ENCODE assay signal across 8 cellular contexts in the genomic region with DNA sequence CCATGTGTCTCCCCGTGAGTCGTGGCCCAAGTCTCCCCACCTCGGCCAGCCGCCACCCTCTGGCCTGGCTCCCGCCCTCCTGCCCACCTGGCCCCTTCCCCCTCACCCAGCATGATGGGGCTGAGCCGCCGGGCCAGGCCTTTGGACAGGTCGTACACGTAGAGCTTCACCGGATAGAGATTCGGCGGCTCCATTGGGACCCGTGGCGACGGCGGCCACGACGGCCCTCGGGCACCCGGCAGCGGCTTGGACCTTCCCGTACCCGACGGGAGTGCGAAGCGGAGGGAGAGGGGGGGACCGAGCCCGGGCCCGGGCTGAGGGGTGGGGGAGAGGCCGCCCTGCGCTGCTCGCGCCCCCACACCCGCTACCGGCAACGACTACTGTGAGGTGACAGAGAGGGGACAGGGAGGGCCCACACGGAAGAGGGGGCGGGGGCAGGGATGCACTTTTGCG. TPM values are rescaled to one million over a fixed set of nuclear protein-coding genes. Genes with fewer than 3 reads are reported as not detected.
DNase-seq lines count a peak whose midpoint lies in the region; ATAC-seq lines count a peak whose summit lies in the region.

A gene (minus strand): TSS at position 398 of the 453 bp plus-strand sequence. CDS start 204 bp downstream, at position 194.

- H3K4me1 Mint-ChIP-seq in natural killer cell treated with Interleukin-12 subunit alpha and Interleukin-12 subunit beta and Interleukin-15 and Interleukin-18, amount 100 ng/mL, for 72 hours (ENCODE audit: low read depth in 2 of 2), result peaks cover 30 to 41% of the 10 kb centered on the region in 2 donors

- DNase-seq in A172 (ENCODE audit: low spot score), result no peak
- no peak for DNase-seq in SJSA1 (ENCODE audit: low read depth in 1 of 2, low spot score in 2 of 2)
- DNase-seq in natural killer cell treated with Interleukin-12 subunit alpha and Interleukin-12 subunit beta and Interleukin-15 and Interleukin-18, amount 100 ng/mL, for 72 hours (ENCODE audit: low spot score), result no peak
- no peak for DNase-seq in OCI-M1 (lab: John Stamatoyannopoulos, UW)
- DNase-seq in amniotic stem cell (lab: John Stamatoyannopoulos, UW), result no peak

- H3K9me3 ChIP-seq in SJSA1 (replicated peaks) (no peaks in the 10 kb centered on the region), esophagus (ENCODE audit: control insufficient read depth in 2 of 2, insufficient read depth in 1 of 2, low read depth in 1 of 2, low read length in 1 of 2) (no peaks in the 10 kb centered on the region)

- H3K9me3 Mint-ChIP-seq in natural killer cell treated with Interleukin-12 subunit alpha and Interleukin-12 subunit beta and Interleukin-15 and Interleukin-18, amount 100 ng/mL, for 72 hours, result no peaks in the 10 kb centered on the region

- H3K27ac ChIP-seq in SJSA1, result peak within 1 kb of the TSS; percentile 93
- H3K27ac ChIP-seq in esophagus (ENCODE audit: low read depth in 2 of 2, low read length in 1 of 2), result peak within 1 kb of the TSS; percentile 95 to 99

- H3K36me3 ChIP-seq in SJSA1 (peaks cover 50% of the 10 kb centered on the region), esophagus (ENCODE audit: control insufficient read depth in 2 of 2, insufficient read depth in 2 of 2, low read length in 1 of 2) (peaks cover 0 to 5% of the 10 kb centered on the region in 2 donors)

- WGBS in esophagus, 2 donors, result 0% methylated on average over 31 to 39 of the region's 39 CpGs

- H3K4me1 ChIP-seq in SJSA1 (replicated peaks), result peaks cover 21% of the 10 kb centered on the region
- no peaks in the 10 kb centered on the region for H3K4me1 ChIP-seq in esophagus (ENCODE audit: control insufficient read depth in 2 of 2, insufficient read depth in 2 of 2, low read length in 1 of 2)

- H3K27me3 ChIP-seq in SJSA1 (replicated peaks) (no peaks in the 10 kb centered on the region), esophagus (ENCODE audit: control insufficient read depth in 1 of 2, insufficient read depth in 2 of 2, low read length in 2 of 2) (no peaks in the 10 kb centered on the region)

- peak within 1 kb of the TSS; percentile 100 for H3K4me3 Mint-ChIP-seq in natural killer cell treated with Interleukin-12 subunit alpha and Interleukin-12 subunit beta and Interleukin-15 and Interleukin-18, amount 100 ng/mL, for 72 hours

- H3K36me3 Mint-ChIP-seq in natural killer cell treated with Interleukin-12 subunit alpha and Interleukin-12 subunit beta and Interleukin-15 and Interleukin-18, amount 100 ng/mL, for 72 hours, result peaks cover 11% of the 10 kb centered on the region

- H3K4me3 ChIP-seq in SJSA1, result peak within 1 kb of the TSS; percentile 84
- H3K4me3 ChIP-seq in esophagus (ENCODE audit: low read depth in 1 of 2, low read length in 2 of 2), result peak within 1 kb of the TSS; percentile 88 to 90

- peak within 1 kb of the TSS; percentile 98 for H3K27ac Mint-ChIP-seq in natural killer cell treated with Interleukin-12 subunit alpha and Interleukin-12 subunit beta and Interleukin-15 and Interleukin-18, amount 100 ng/mL, for 72 hours

- no peaks in the 10 kb centered on the region for H3K27me3 Mint-ChIP-seq in natural killer cell treated with Interleukin-12 subunit alpha and Interleukin-12 subunit beta and Interleukin-15 and Interleukin-18, amount 100 ng/mL, for 72 hours

- ATAC-seq in GM18511 (IDR thresholded peaks at IDR 0.05; ENCODE audit: unreplicated experiment) (peak; percentile 65), HG03045 (IDR thresholded peaks at IDR 0.05; ENCODE audit: unreplicated experiment) (peak; percentile 27)
- peak in 1 of 2 donors; percentile 52 for ATAC-seq in natural killer cell treated with Interleukin-12 subunit alpha and Interleukin-12 subunit beta and Interleukin-15 and Interleukin-18, amount 100 ng/mL, for 72 hours

RNA-seq across cellular contexts. Expression of the gene that starts here (rescaled TPM):
- total RNA-seq in A172 (2014; rRNA removed; shearing (Covaris generic)), result 15.2 and 15.8 TPM in 2 replicates
- 12.2 and 33.3 TPM in 2 replicates for total RNA-seq in SJSA1 (2014; rRNA removed; shearing (Covaris generic))
- polyA plus RNA-seq in esophagus, result 10 to 100 TPM; 22.8 to 34.8 TPM
- 100 to 1,000 TPM in 1 of 2 donors, 10 to 100 TPM in 1; 54.2 to 120 TPM for total RNA-seq in natural killer cell treated with Interleukin-12 subunit alpha and Interleukin-12 subunit beta and Interleukin-15 and Interleukin-18, amount 100 ng/mL, for 72 hours
